In genomic region chr14:75540479-75540851, GRCh38 we compare ENCODE assay signal across 25 cellular contexts. TPM values are rescaled to one million over a fixed set of nuclear protein-coding genes. Genes with fewer than 3 reads are reported as not detected.
DNase-seq lines count a peak whose midpoint lies in the region; ATAC-seq, FAIRE-seq and TF ChIP-seq lines count a peak whose summit lies in the region.
"Had no signal": no experiment of that assay in that cellular context is flagged by ENCODE, and none has a peak within 500 bp of the region (broad histone marks: within the 10 kb centered on the region; RNA-seq: fewer than 3 reads in every experiment).

No MANE protein-coding gene starts in this region.

- peaks cover 3% of the 10 kb centered on the region for H3K36me3 ChIP-seq in CD8-positive, alpha-beta memory T cell (ENCODE audit: insufficient read depth, low read length)
- no peaks in the 10 kb centered on the region for H3K36me3 ChIP-seq in H1 (ENCODE audit: control insufficient read depth in 2 of 4, insufficient read depth in 4 of 4, low read length in 3 of 4)
- H3K36me3 ChIP-seq: BE2C, thoracic aorta had no signal

- peaks cover 31% of the 10 kb centered on the region for H3K36me3 Mint-ChIP-seq in T-helper 1 cell treated with Interleukin-12 subunit alpha and Interleukin-12 subunit beta and Interleukin-4 antibody, amounts not matched to agents 30 μg/mL and 1 μg/mL, for 36 hours (ENCODE audit: low read depth)
- H3K36me3 Mint-ChIP-seq in CD8-positive, alpha-beta memory T cell = peaks cover 0 to 18% (median 4%) of the 10 kb centered on the region in 3 donors
- peaks cover 50% of the 10 kb centered on the region for H3K36me3 Mint-ChIP-seq in activated CD8-positive, alpha-beta T cell treated with anti-CD3 and anti-CD28 coated beads for 36 hours (ENCODE audit: low read depth)

- no peak overlapping the region for H2BK20ac ChIP-seq in H1 (ENCODE audit: low read length)

- intact Hi-C loops in activated CD8-positive, alpha-beta T cell treated with anti-CD3 and anti-CD28 coated beads for 36 hours (cut with micrococcal nuclease) = no loop called here

- no peak overlapping the region for H2AFZ ChIP-seq in H1 (ENCODE audit: low read length)

- no peak overlapping the region for H2BK5ac ChIP-seq in H1 (ENCODE audit: low read depth, low read length)

- H3K4me3 Mint-ChIP-seq in T-helper 1 cell treated with Interleukin-12 subunit alpha and Interleukin-12 subunit beta and Interleukin-4 antibody, amounts not matched to agents 30 μg/mL and 1 μg/mL, for 36 hours = peak overlapping the region; percentile 25
- H3K4me3 Mint-ChIP-seq in CD8-positive, alpha-beta memory T cell = peak overlapping the region; percentile 6 to 72 (median 37)
- H3K4me3 Mint-ChIP-seq in activated CD8-positive, alpha-beta T cell treated with anti-CD3 and anti-CD28 coated beads for 36 hours = no peak overlapping the region
- H3K4me3 Mint-ChIP-seq: nephron had no signal

- FAIRE-seq in H1 (lab: Jason Lieb, UNC) = no peak
- FAIRE-seq: H54 had no signal

- H3K9me3 ChIP-seq in CD8-positive, alpha-beta memory T cell (ENCODE audit: low read length) = no peaks in the 10 kb centered on the region
- H3K9me3 ChIP-seq in H1 (ENCODE audit: insufficient read depth in 2 of 2, low read depth in 1 of 2, low read length in 1 of 2) = no peaks in the 10 kb centered on the region
- H3K9me3 ChIP-seq: BE2C, SK-N-SH, thoracic aorta had no signal

- no peak overlapping the region for H3K4me2 ChIP-seq in H1 (ENCODE audit: insufficient read depth in 1 of 2, low read depth in 2 of 2, low read length in 2 of 2)
- H3K4me2 ChIP-seq: SK-N-SH had no signal

- CTCF ChIA-PET in CD8-positive, alpha-beta memory T cell (lab: Charles Lee) = interaction anchor here (1.0 to 3.1 kb wide), 6 partner anchors 12 to 51 kb away, joined by 3 to 17 read pairs (median 10); no protein-coding TSS in a partner anchor
- CTCF ChIA-PET in activated CD8-positive, alpha-beta T cell treated with anti-CD3 and anti-CD28 coated beads for 36 hours (lab: Charles Lee) = interaction anchor here (1.0 to 3.4 kb wide), 11 partner anchors 11 to 116 kb away, joined by 3 to 15 read pairs (median 6); partner anchors contain the start of gene FLVCR2
- CTCF ChIA-PET in H1 (lab: Charles Lee; ENCODE audit: partially characterized antibody) = interaction anchor here (0.6 to 1.5 kb wide), 4 partner anchors 20 to 207 kb away, joined by 3 to 6 read pairs (median 4); no protein-coding TSS in a partner anchor

- no peak overlapping the region for H4K5ac ChIP-seq in H1 (ENCODE audit: insufficient read length, low read depth, low read length)

- H3K23ac ChIP-seq in H1 (ENCODE audit: insufficient read length) = no peak overlapping the region

- H3K4me1 Mint-ChIP-seq in T-helper 1 cell treated with Interleukin-12 subunit alpha and Interleukin-12 subunit beta and Interleukin-4 antibody, amounts not matched to agents 30 μg/mL and 1 μg/mL, for 36 hours (ENCODE audit: low read depth) = peaks cover 65% of the 10 kb centered on the region
- H3K4me1 Mint-ChIP-seq in CD8-positive, alpha-beta memory T cell = peaks cover 65 to 82% (median 80%) of the 10 kb centered on the region in 3 donors
- peaks cover 68% of the 10 kb centered on the region for H3K4me1 Mint-ChIP-seq in activated CD8-positive, alpha-beta T cell treated with anti-CD3 and anti-CD28 coated beads for 36 hours (ENCODE audit: low read depth)
- H3K4me1 Mint-ChIP-seq: nephron had no signal

- no peak overlapping the region for H3K14ac ChIP-seq in H1 (ENCODE audit: insufficient read length)

- TF ChIP-seq RAD21 in H1 (IDR thresholded peaks at IDR 0.05 in 1 of 2, conservative IDR thresholded peaks at IDR 0.05 in 1 of 2; ENCODE audit: low read depth in 2 of 2, low read length in 2 of 2) = no peak

- no peak for DNase-seq in T-helper 1 cell
- DNase-seq in CD8-positive, alpha-beta memory T cell = no peak
- no peak for DNase-seq in activated CD8-positive, alpha-beta T cell treated with anti-CD3 and anti-CD28 coated beads for 36 hours
- DNase-seq in H1 (ENCODE audit: low read depth in 1 of 2, low spot score in 2 of 2) = no peak
- DNase-seq in stimulated activated CD4-positive, alpha-beta T cell treated with anti-CD3 and anti-CD28 coated beads, Interleukin-4, amount 100 ng/mL, for 1 hour = no peak
- DNase-seq in iPS-NIHi11 (ENCODE audit: low spot score) = no peak
- DNase-seq: activated gamma-delta T cell treated with Interleukin-2 at 50 U/mL for 16 hours; BE2C; dermis blood vessel endothelial cell; foreskin keratinocyte; GF-D8; IMR-90; kidney glomerular epithelial cell; NCI-H2029; NK-92 treated with Interleukin-12 subunit alpha and Interleukin-12 subunit beta, amount 100 ng/mL, for 24 hours; SK-N-SH had no signal

- POLR2A ChIA-PET in CD8-positive, alpha-beta memory T cell (lab: Charles Lee) = interaction anchor here (0.7 to 2.6 kb wide), 2 partner anchors 18 to 29 kb away, joined by 3 to 13 read pairs; partner anchors contain the start of gene BATF
- POLR2A ChIA-PET in activated CD8-positive, alpha-beta T cell treated with anti-CD3 and anti-CD28 coated beads for 36 hours (lab: Charles Lee) = interaction anchor here (0.8 to 8.9 kb wide), 10 partner anchors 9 to 45 kb away, joined by 3 to 117 read pairs (median 6); partner anchors contain the start of gene BATF
- POLR2A ChIA-PET in H1 (lab: Charles Lee; ENCODE audit: partially characterized antibody) = interaction anchor here (1.2 kb wide), 1 partner anchor 66 kb away, joined by 3 read pairs; no protein-coding TSS in a partner anchor

- H3K4me1 ChIP-seq in CD8-positive, alpha-beta memory T cell (ENCODE audit: insufficient read depth, low read length) = peaks cover 58% of the 10 kb centered on the region
- H3K4me1 ChIP-seq in H1 (replicated peaks in 1 of 4; ENCODE audit: control insufficient read depth in 3 of 4, insufficient read depth in 4 of 4, low read length in 3 of 4) = peaks cover 0 to 6% (median 4%) of the 10 kb centered on the region in 4 experiments; a peak in 4 of 7 replicates
- H3K4me1 ChIP-seq: BE2C had no signal

- H3K4ac ChIP-seq in H1 (replicated peaks; ENCODE audit: insufficient read length, low read depth, low read length) = no peak overlapping the region

- WGBS in H1 (ENCODE audit: extremely low coverage in 1 of 2, insufficient coverage in 1 of 2, insufficient read length in 1 of 2, insufficient replicate concordance in 2 of 2, low coverage in 1 of 2, low lambda C conversion rate in 2 of 2, missing lambda C conversion rate in 1 of 2), 2 experiments = 74% methylated on average over 7 of the region's 7 CpGs; no CpG with 5 or more reads in 1 of the 2 experiments

- no peaks in the 10 kb centered on the region for H3K23me2 ChIP-seq in H1 (ENCODE audit: low read depth, low read length)

- H3K27me3 Mint-ChIP-seq in T-helper 1 cell treated with Interleukin-12 subunit alpha and Interleukin-12 subunit beta and Interleukin-4 antibody, amounts not matched to agents 30 μg/mL and 1 μg/mL, for 36 hours (ENCODE audit: low read depth) = no peaks in the 10 kb centered on the region
- no peaks in the 10 kb centered on the region for H3K27me3 Mint-ChIP-seq in CD8-positive, alpha-beta memory T cell
- H3K27me3 Mint-ChIP-seq in activated CD8-positive, alpha-beta T cell treated with anti-CD3 and anti-CD28 coated beads for 36 hours = no peaks in the 10 kb centered on the region

- H2BK15ac ChIP-seq in H1 (ENCODE audit: low read length) = no peak overlapping the region

- no peak for TF ChIP-seq CTCF in activated CD8-positive, alpha-beta T cell treated with anti-CD3 and anti-CD28 coated beads for 36 hours (IDR thresholded peaks at IDR 0.05)
- TF ChIP-seq CTCF in H1 (IDR thresholded peaks at IDR 0.05; ENCODE audit: control extremely low read depth in 1 of 3, insufficient read depth in 1 of 3, low read depth in 1 of 3, low read length in 3 of 3) = no peak

- H4K20me1 ChIP-seq in H1 (replicated peaks in 1 of 2; ENCODE audit: control insufficient read depth in 1 of 2, insufficient read depth in 2 of 2, low read length in 2 of 2) = no peaks in the 10 kb centered on the region

- no peaks in the 10 kb centered on the region for H3K79me2 ChIP-seq in H1 (ENCODE audit: control insufficient read depth in 1 of 2, insufficient read depth in 2 of 2, low read length in 2 of 2)

- H3K4me3 ChIP-seq in CD8-positive, alpha-beta memory T cell (ENCODE audit: low read length) = no peak overlapping the region
- no peak overlapping the region for H3K4me3 ChIP-seq in H1 (ENCODE audit: extremely low read depth in 1 of 4, insufficient read depth in 2 of 4, low read depth in 3 of 4, low read length in 4 of 4)
- H3K4me3 ChIP-seq: skin epidermis, thoracic aorta had no signal

- H3K9ac ChIP-seq in H1 (replicated peaks in 1 of 4; ENCODE audit: extremely low read depth in 1 of 4, low read depth in 3 of 4, low read length in 3 of 4) = no peak overlapping the region
- H3K9ac ChIP-seq: SK-N-SH had no signal

- H4K91ac ChIP-seq in H1 (replicated peaks; ENCODE audit: insufficient read length, low read length) = no peak overlapping the region

- H3K79me1 ChIP-seq in H1 (ENCODE audit: low read depth, low read length) = no peaks in the 10 kb centered on the region

- no peaks in the 10 kb centered on the region for H3K9me3 Mint-ChIP-seq in T-helper 1 cell treated with Interleukin-12 subunit alpha and Interleukin-12 subunit beta and Interleukin-4 antibody, amounts not matched to agents 30 μg/mL and 1 μg/mL, for 36 hours
- H3K9me3 Mint-ChIP-seq in CD8-positive, alpha-beta memory T cell = no peaks in the 10 kb centered on the region
- no peaks in the 10 kb centered on the region for H3K9me3 Mint-ChIP-seq in activated CD8-positive, alpha-beta T cell treated with anti-CD3 and anti-CD28 coated beads for 36 hours
- H3K9me3 Mint-ChIP-seq: nephron had no signal

- no peak overlapping the region for H3K18ac ChIP-seq in H1 (ENCODE audit: extremely low read depth, low read length)

- no peak overlapping the region for H2BK120ac ChIP-seq in H1 (replicated peaks; ENCODE audit: low read depth, low read length)

- no peak for ATAC-seq in activated CD8-positive, alpha-beta T cell treated with anti-CD3 and anti-CD28 coated beads for 36 hours
- no peak for ATAC-seq in GM19328 (IDR thresholded peaks at IDR 0.05; ENCODE audit: unreplicated experiment)
- ATAC-seq: foreskin keratinocyte had no signal

- no peak overlapping the region for H3K27ac ChIP-seq in CD8-positive, alpha-beta memory T cell (ENCODE audit: low read depth, low read length)
- no peak overlapping the region for H3K27ac ChIP-seq in H1 (ENCODE audit: low read depth, low read length)
- H3K27ac ChIP-seq: 22Rv1, epithelial cell of prostate, foreskin keratinocyte, thoracic aorta had no signal

- TF ChIP-seq EP300 in H1 (IDR thresholded peaks at IDR 0.05; ENCODE audit: borderline replicate concordance in 1 of 2, low read depth in 2 of 2, low read length in 2 of 2) = no peak

- peak overlapping the region; percentile 98 for H3K27ac Mint-ChIP-seq in T-helper 1 cell treated with Interleukin-12 subunit alpha and Interleukin-12 subunit beta and Interleukin-4 antibody, amounts not matched to agents 30 μg/mL and 1 μg/mL, for 36 hours
- peak overlapping the region; percentile 87 to 98 (median 96) for H3K27ac Mint-ChIP-seq in CD8-positive, alpha-beta memory T cell
- peak overlapping the region; percentile 96 for H3K27ac Mint-ChIP-seq in activated CD8-positive, alpha-beta T cell treated with anti-CD3 and anti-CD28 coated beads for 36 hours
- H3K27ac Mint-ChIP-seq: nephron had no signal

- no peak overlapping the region for H2AK5ac ChIP-seq in H1 (ENCODE audit: low read depth, low read length)

- no peak overlapping the region for H3K56ac ChIP-seq in H1 (replicated peaks; ENCODE audit: insufficient read length, low read depth, low read length)

- no peak overlapping the region; the same call in 1 of the 2 replicates for H4K8ac ChIP-seq in H1 (ENCODE audit: extremely low read depth, insufficient read depth, low read length)

- H2BK12ac ChIP-seq in H1 (ENCODE audit: low read depth, low read length) = no peak overlapping the region

- no peak for TF ChIP-seq POLR2A in H1 (IDR thresholded peaks at IDR 0.05; ENCODE audit: control extremely low read depth in 1 of 2, low read depth in 2 of 2, low read length in 2 of 2)

- H3K27me3 ChIP-seq in CD8-positive, alpha-beta memory T cell (ENCODE audit: insufficient read depth, low read length, poor library complexity, severe bottlenecking) = no peaks in the 10 kb centered on the region
- no peaks in the 10 kb centered on the region for H3K27me3 ChIP-seq in H1 (replicated peaks in 1 of 4; ENCODE audit: control insufficient read depth in 3 of 4, extremely low read depth in 1 of 4, insufficient read depth in 3 of 4, low read length in 3 of 4)
- H3K27me3 ChIP-seq: BE2C, foreskin keratinocyte had no signal

RNA-seq across cellular contexts. Expression of gene BATF, which starts 18.2 kb away (rescaled TPM):
- total RNA-seq in CD8-positive, alpha-beta memory T cell = 100 to 1,000 TPM; 165 to 172 TPM
- 60.4 TPM for polyA plus RNA-seq in CD8-positive, alpha-beta memory T cell
- total RNA-seq in activated CD8-positive, alpha-beta T cell treated with anti-CD3 and anti-CD28 coated beads for 36 hours = 10 to 100 TPM; 46.4 to 47.0 TPM
- total RNA-seq in H1 (2021; fragmentation: NEBNext Ultra II Directional; extraction: Animal tissue kit (Norgen Biotek cat#: 25700)) = not detected in 2 replicates
- 0.20 TPM in 1 of 2 replicates, not detected in the other for polyA plus RNA-seq in H1 (2011; rRNA removed)
- not detected for polyA plus RNA-seq in H1 (2011; cell fraction: cytosol; rRNA removed)
- not detected for polyA plus RNA-seq in H1 (2011; cell fraction: nucleus; rRNA removed)
- not detected in 4 replicates for polyA plus RNA-seq in H1 (2012, experiment 1 of 2)
- not detected for polyA plus RNA-seq in H1 (2012, experiment 2 of 2)
- not detected for polyA plus RNA-seq in H1 (2013, experiment 1 of 2)
- polyA plus RNA-seq in H1 (2013, experiment 2 of 2) = not detected
- polyA minus RNA-seq in H1 (2011; rRNA and poly(A)+ RNA removed) = not detected in 2 replicates
- polyA minus RNA-seq in H1 (2011; cell fraction: cytosol; rRNA and poly(A)+ RNA removed) = not detected
- polyA minus RNA-seq in H1 (2011; cell fraction: nucleus; rRNA and poly(A)+ RNA removed) = not detected
- total RNA-seq: foreskin keratinocyte, IMR-90, progenitor cell of endocrine pancreas had no signal
- polyA plus RNA-seq: foreskin keratinocyte, IMR-90, SK-N-SH had no signal

RNA-seq across cellular contexts. Expression of gene FLVCR2, which starts 38.0 kb away (rescaled TPM):
- total RNA-seq in CD8-positive, alpha-beta memory T cell = 1 to 10 TPM; 2.6 TPM
- polyA plus RNA-seq in CD8-positive, alpha-beta memory T cell = 0.60 TPM
- 1 to 10 TPM in 1 of 2 experiments, under 1 TPM in 1; 0.50 to 4.4 TPM for total RNA-seq in activated CD8-positive, alpha-beta T cell treated with anti-CD3 and anti-CD28 coated beads for 36 hours
- total RNA-seq in H1 (2021; fragmentation: NEBNext Ultra II Directional; extraction: Animal tissue kit (Norgen Biotek cat#: 25700)) = 7.1 and 12.9 TPM in 2 replicates
- polyA plus RNA-seq in H1 (2011; rRNA removed) = 6.3 and 8.2 TPM in 2 replicates
- polyA plus RNA-seq in H1 (2011; cell fraction: cytosol; rRNA removed) = 6.4 TPM
- polyA plus RNA-seq in H1 (2011; cell fraction: nucleus; rRNA removed) = 5.9 TPM
- polyA plus RNA-seq in H1 (2012, experiment 1 of 2) = 5.9 to 9.1 TPM (median 7.6 TPM) in 4 replicates
- polyA plus RNA-seq in H1 (2012, experiment 2 of 2) = 5.3 TPM
- 6.3 TPM for polyA plus RNA-seq in H1 (2013, experiment 1 of 2)
- polyA plus RNA-seq in H1 (2013, experiment 2 of 2) = 7.3 TPM
- 15.8 and 17.9 TPM in 2 replicates for polyA minus RNA-seq in H1 (2011; rRNA and poly(A)+ RNA removed)
- polyA minus RNA-seq in H1 (2011; cell fraction: cytosol; rRNA and poly(A)+ RNA removed) = 4.8 TPM
- 7.7 TPM for polyA minus RNA-seq in H1 (2011; cell fraction: nucleus; rRNA and poly(A)+ RNA removed)

Comparison
In these comparisons a context has a peak if more than half of its experiments do, and no peak if none do; other contexts are left out.
1. RNA of gene BATF, which starts 18.2 kb away (total RNA-seq): 165 to 172 TPM in CD8-positive, alpha-beta memory T cell and 46.4 to 47.0 TPM in activated CD8-positive, alpha-beta T cell treated with anti-CD3 and anti-CD28 coated beads for 36 hours; not detected in H1; every median in the first group is over 10 times any median in the second.
2. Peak in every context shown above with its lines, with median percentiles within 50 percentile points of each other: H3K27ac Mint-ChIP-seq.